12 cellular contexts compared by ENCODE assay signal in the genomic region with DNA sequence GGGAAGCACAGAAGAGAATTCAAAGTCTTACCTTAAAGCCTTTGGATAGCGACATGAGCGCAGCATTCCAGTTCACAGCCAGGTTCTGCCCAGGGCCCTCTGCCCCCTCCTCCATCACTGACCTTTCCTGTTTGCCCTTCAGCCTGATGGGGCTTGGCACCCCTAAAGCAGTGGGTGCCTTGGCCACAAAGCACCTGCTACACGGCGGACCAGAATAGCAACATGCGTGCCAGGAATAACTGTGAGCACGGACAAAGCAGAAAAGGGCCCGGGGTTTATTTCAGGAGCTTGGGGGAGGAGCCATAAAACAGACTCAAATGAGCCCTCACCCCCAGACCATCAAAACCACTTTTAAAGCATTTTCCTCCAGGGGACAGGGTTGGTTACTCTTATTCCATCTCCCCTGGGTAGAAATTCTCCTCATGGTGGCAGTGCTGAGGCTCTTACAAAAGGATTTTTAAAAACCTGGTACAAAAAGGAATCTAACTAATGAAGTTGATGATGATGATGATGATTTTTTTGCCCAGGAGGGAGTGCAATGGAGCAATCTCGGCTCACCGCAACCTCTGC.
DNase-seq lines count a peak whose midpoint lies in the region; ATAC-seq, FAIRE-seq and TF ChIP-seq lines count a peak whose summit lies in the region.
"Had no signal": no experiment of that assay in that cellular context is flagged by ENCODE, and none has a peak within 500 bp of the region (broad histone marks: within the 10 kb centered on the region; RNA-seq: fewer than 3 reads in every experiment).

No MANE protein-coding gene starts in this region.

- TF ChIP-seq CTCF in AG04450 (IDR thresholded peaks at IDR 0.05; ENCODE audit: low read depth, low read length), result peak; percentile 44
- TF ChIP-seq CTCF in GM12872 (IDR thresholded peaks at IDR 0.05; ENCODE audit: insufficient read depth, low read depth, low read length), result peak; percentile 42; the same call in 2 of the 3 replicates
- peak; percentile 7 for TF ChIP-seq CTCF in bronchial epithelial cell (IDR thresholded peaks at IDR 0.05; ENCODE audit: insufficient read depth, low read length, severe bottlenecking)
- TF ChIP-seq CTCF in lower leg skin (IDR thresholded peaks at IDR 0.05), result no peak

- no peaks in the 10 kb centered on the region for H3K9me3 Mint-ChIP-seq in stimulated activated effector memory CD8-positive, alpha-beta T cell treated with anti-CD3 and anti-CD28 coated beads, Interleukin-12 subunit alpha, Interleukin-12 subunit beta, amount 100 ng/mL, for 72 hours

- no peak for FAIRE-seq in bronchial epithelial cell (lab: Jason Lieb, UNC)

- DNase-seq in AG04450 (ENCODE audit: low read depth, low spot score) (no peak), bronchial epithelial cell (ENCODE audit: low read depth) (no peak), lower leg skin (ENCODE audit: low spot score in 2 of 2) (peak; percentile 9 to 73), HuH-7.5 (ENCODE audit: low spot score) (no peak), NCI-H526 treated with DMSO at 0.1 percent for 48 hours (lab: John Stamatoyannopoulos, UW) (no peak), SW 1271 (lab: John Stamatoyannopoulos, UW) (no peak)
- DNase-seq in stimulated activated effector memory CD8-positive, alpha-beta T cell treated with anti-CD3 and anti-CD28 coated beads, Interleukin-12 subunit alpha, Interleukin-12 subunit beta, amount 100 ng/mL, for 72 hours (ENCODE audit: low spot score in 2 of 2), result no peak
- DNase-seq: anterior cingulate cortex, NCI-H2029, NCI-H774, SHP77 treated with DMSO at 0.1 percent for 48 hours had no signal

- no peaks in the 10 kb centered on the region for H3K36me3 ChIP-seq in bronchial epithelial cell (ENCODE audit: control insufficient read depth, insufficient read depth, low read length)

- 81 to 84% methylated on average over 9 of the region's 9 CpGs for WGBS in lower leg skin, 2 donors

- CTCF ChIA-PET in AG04450 (lab: Charles Lee), result interaction anchor here (2.1 kb wide), 1 partner anchor 27 kb away, joined by 9 read pairs; no protein-coding TSS in a partner anchor

- peaks cover 38% of the 10 kb centered on the region for H3K4me1 Mint-ChIP-seq in stimulated activated effector memory CD8-positive, alpha-beta T cell treated with anti-CD3 and anti-CD28 coated beads, Interleukin-12 subunit alpha, Interleukin-12 subunit beta, amount 100 ng/mL, for 72 hours

- intact Hi-C loops in lower leg skin (cut with DNase I; ENCODE audit: low total_unique reads), result no loop called here

- no peak overlapping the region for H3K27ac ChIP-seq in AG04450 (ENCODE audit: low read depth, low read length)

- ATAC-seq in stimulated activated effector memory CD8-positive, alpha-beta T cell treated with anti-CD3 and anti-CD28 coated beads, Interleukin-12 subunit alpha, Interleukin-12 subunit beta, amount 100 ng/mL, for 72 hours, result no peak

- no peak for TF ChIP-seq POLR2A in lower leg skin (IDR thresholded peaks at IDR 0.05)

- no peaks in the 10 kb centered on the region for H3K9me3 ChIP-seq in AG04450 (ENCODE audit: control insufficient read depth, insufficient read depth, low read length)

- H3K36me3 Mint-ChIP-seq in stimulated activated effector memory CD8-positive, alpha-beta T cell treated with anti-CD3 and anti-CD28 coated beads, Interleukin-12 subunit alpha, Interleukin-12 subunit beta, amount 100 ng/mL, for 72 hours, result no peaks in the 10 kb centered on the region

- H3K4me3 ChIP-seq in AG04450 (ENCODE audit: low read depth, low read length) (no peak overlapping the region), bronchial epithelial cell (ENCODE audit: low read depth, low read length) (no peak overlapping the region), lower leg skin (ENCODE audit: low read depth, poor library complexity, severe bottlenecking) (no peak overlapping the region)

- POLR2A ChIA-PET in AG04450 (lab: Yijun Ruan, JAX), result no interaction called here

- H3K4me3 Mint-ChIP-seq in stimulated activated effector memory CD8-positive, alpha-beta T cell treated with anti-CD3 and anti-CD28 coated beads, Interleukin-12 subunit alpha, Interleukin-12 subunit beta, amount 100 ng/mL, for 72 hours, result no peak overlapping the region

- no peak overlapping the region for H3K27ac Mint-ChIP-seq in stimulated activated effector memory CD8-positive, alpha-beta T cell treated with anti-CD3 and anti-CD28 coated beads, Interleukin-12 subunit alpha, Interleukin-12 subunit beta, amount 100 ng/mL, for 72 hours

- peaks cover 2% of the 10 kb centered on the region for H3K27me3 ChIP-seq in AG04450 (ENCODE audit: control insufficient read depth, insufficient read depth, low read length)
- no peaks in the 10 kb centered on the region for H3K27me3 ChIP-seq in bronchial epithelial cell (ENCODE audit: control insufficient read depth, insufficient read depth, low read length)

Comparison
In these comparisons a context has a peak if more than half of its experiments do, and no peak if none do; other contexts are left out.
1. DNase-seq: peak in lower leg skin (2 of 2); none in AG04450 (single experiment), bronchial epithelial cell (single experiment), HuH-7.5 (single experiment), stimulated activated effector memory CD8-positive, alpha-beta T cell treated with anti-CD3 and anti-CD28 coated beads, Interleukin-12 subunit alpha, Interleukin-12 subunit beta, amount 100 ng/mL, for 72 hours (0 of 2), NCI-H526 treated with DMSO at 0.1 percent for 48 hours (single experiment) and SW 1271 (0 of 2).
2. CTCF ChIP-seq: peak in AG04450 (single experiment), GM12872 (single experiment) and bronchial epithelial cell (single experiment); none in lower leg skin (0 of 3).